Comparison of ENCODE assay signal across 8 cellular contexts in the genomic region with DNA sequence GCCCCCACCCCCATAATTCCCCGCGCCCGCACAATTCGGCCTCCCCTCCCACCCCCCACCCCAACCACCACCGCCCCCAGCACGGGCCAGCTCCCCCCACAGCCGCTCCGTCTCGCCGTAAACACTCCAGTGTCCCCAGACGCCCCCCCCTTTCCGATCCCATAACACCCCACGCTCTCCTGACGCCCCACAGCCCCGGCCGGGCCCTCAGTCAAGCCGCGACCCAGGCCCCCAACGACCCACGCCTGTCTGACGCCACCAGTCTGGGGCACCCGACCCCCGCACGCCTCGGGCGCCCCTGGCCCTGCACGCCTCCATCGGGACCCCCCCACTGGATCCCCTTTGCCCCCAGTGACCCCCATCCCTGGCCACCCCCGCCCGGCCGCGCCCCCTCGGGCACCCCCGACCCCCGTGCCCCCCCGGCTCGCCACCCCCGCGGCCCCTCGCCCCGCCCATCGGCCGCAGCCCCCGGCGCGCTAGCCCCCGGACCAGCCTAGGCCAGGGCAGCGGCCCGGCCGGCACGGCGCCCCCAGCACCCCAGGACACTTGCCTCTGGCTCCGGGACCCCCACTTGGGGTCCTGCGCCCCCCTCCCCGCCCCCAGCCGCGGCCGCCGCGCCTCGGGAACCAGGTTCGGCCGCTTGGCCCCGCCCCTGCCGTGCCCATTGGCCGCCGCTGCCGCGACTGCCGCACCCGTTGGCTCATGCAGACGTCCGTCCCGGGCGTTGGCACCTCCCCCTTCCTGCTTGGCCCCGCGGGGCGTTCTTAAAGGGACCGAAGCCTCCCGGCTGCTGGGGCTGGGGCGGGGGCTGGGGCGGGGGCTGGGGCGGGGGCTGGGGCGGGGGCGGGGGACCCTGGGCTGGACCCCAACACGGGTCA. TPM values are rescaled to one million over a fixed set of nuclear protein-coding genes. Genes with fewer than 3 reads are reported as not detected.
DNase-seq lines count a peak whose midpoint lies in the region; ATAC-seq, FAIRE-seq and TF ChIP-seq lines count a peak whose summit lies in the region.

A gene (minus strand): TSS at position 638 of the 878 bp plus-strand sequence. CDS start 1,603 bp downstream, outside the sequence.

- peak within 1 kb of the TSS; percentile 94 for H3K27ac Mint-ChIP-seq in stimulated activated naive CD8-positive, alpha-beta T cell treated with anti-CD3 and anti-CD28 coated beads, Interleukin-15, Interleukin-2, amounts not matched to agents 100 ng/mL and 50 ng/mL, for 24 hours

- no peak for TF ChIP-seq POLR2A in H54 (IDR thresholded peaks at IDR 0.05; ENCODE audit: low read depth, low read length)

- no peaks in the 10 kb centered on the region for H3K9me2 ChIP-seq in neural cell (ENCODE audit: insufficient read depth, low read length)

- H3F3A ChIP-seq in neural cell (ENCODE audit: insufficient read depth, low read length, poor library complexity, severe bottlenecking), result no peaks in the 10 kb centered on the region

- TF ChIP-seq CTCF in DND-41 (IDR thresholded peaks at IDR 0.05; ENCODE audit: borderline replicate concordance, extremely low read depth, low read length, poor library complexity, severe bottlenecking) (no peak), neural cell (IDR thresholded peaks at IDR 0.05; ENCODE audit: poor library complexity, severe bottlenecking) (no peak)

- H3K27me3 ChIP-seq in DND-41 (ENCODE audit: insufficient read depth, low read length, poor library complexity), result no peaks in the 10 kb centered on the region
- no peaks in the 10 kb centered on the region for H3K27me3 ChIP-seq in neural cell (ENCODE audit: insufficient read depth, low read depth, low read length)

- H3K9me3 ChIP-seq in DND-41 (ENCODE audit: insufficient read depth, low read length, severe bottlenecking) (no peaks in the 10 kb centered on the region), neural cell (ENCODE audit: low read length) (no peaks in the 10 kb centered on the region)

- H3K9me3 Mint-ChIP-seq in stimulated activated naive CD8-positive, alpha-beta T cell treated with anti-CD3 and anti-CD28 coated beads, Interleukin-15, Interleukin-2, amounts not matched to agents 100 ng/mL and 50 ng/mL, for 24 hours, result no peaks in the 10 kb centered on the region

- peaks cover 34% of the 10 kb centered on the region for H3K4me1 Mint-ChIP-seq in stimulated activated naive CD8-positive, alpha-beta T cell treated with anti-CD3 and anti-CD28 coated beads, Interleukin-15, Interleukin-2, amounts not matched to agents 100 ng/mL and 50 ng/mL, for 24 hours (ENCODE audit: low read depth)

- no peak for TF ChIP-seq EP300 in neural cell (conservative IDR thresholded peaks at IDR 0.05; ENCODE audit: poor library complexity, severe bottlenecking)

- H4K20me1 ChIP-seq in DND-41 (ENCODE audit: insufficient read depth, low read length), result no peaks in the 10 kb centered on the region
- no peaks in the 10 kb centered on the region for H4K20me1 ChIP-seq in neural cell (ENCODE audit: insufficient read depth)

- peak; percentile 99 for ATAC-seq in DND-41 (ENCODE audit: insufficient read depth, low read depth)

- peaks cover 19% of the 10 kb centered on the region for H3K79me2 ChIP-seq in DND-41 (ENCODE audit: insufficient read depth, low read length)
- no peaks in the 10 kb centered on the region for H3K79me2 ChIP-seq in neural cell (replicated peaks; ENCODE audit: insufficient read depth, low read length)

- DNase-seq in DND-41 (peak; percentile 95), H54 (ENCODE audit: insufficient read length, low spot score) (peak; percentile 95), M059J (ENCODE audit: low read depth) (peak; percentile 79), SIG-M5 treated with dmso at 0.1 percent for 504 hours (lab: John Stamatoyannopoulos, UW; ENCODE audit: unreplicated experiment) (peak; percentile 84), activated gamma-delta T cell (lab: John Stamatoyannopoulos, UW) (peak; percentile 88), fibroblast of the conjunctiva (ENCODE audit: low read depth) (peak; percentile 71)

- no peak for FAIRE-seq in H54 (lab: Jason Lieb, UNC)

- peak within 1 kb of the TSS; percentile 41 to 83; a peak in 3 of 4 replicates for H3K4me3 ChIP-seq in DND-41 (ENCODE audit: low read depth in 1 of 2, low read length in 2 of 2)
- H3K4me3 ChIP-seq in neural cell (ENCODE audit: low read length), result peak within 1 kb of the TSS; percentile 72

- peak within 1 kb of the TSS; percentile 99 for H2AFZ ChIP-seq in DND-41 (ENCODE audit: low read depth, low read length)
- H2AFZ ChIP-seq in neural cell (ENCODE audit: low read depth, low read length), result no peak within 1 kb of the TSS

- H3K36me3 ChIP-seq in DND-41 (ENCODE audit: insufficient read depth, low read length), result peaks cover 33% of the 10 kb centered on the region
- H3K36me3 ChIP-seq in neural cell (ENCODE audit: insufficient read depth, low read length), result no peaks in the 10 kb centered on the region

- peak within 1 kb of the TSS; percentile 88 for H3K4me3 Mint-ChIP-seq in stimulated activated naive CD8-positive, alpha-beta T cell treated with anti-CD3 and anti-CD28 coated beads, Interleukin-15, Interleukin-2, amounts not matched to agents 100 ng/mL and 50 ng/mL, for 24 hours

- peaks cover 24% of the 10 kb centered on the region for H3K4me1 ChIP-seq in DND-41 (ENCODE audit: insufficient read depth, low read length)

- H3K36me3 Mint-ChIP-seq in stimulated activated naive CD8-positive, alpha-beta T cell treated with anti-CD3 and anti-CD28 coated beads, Interleukin-15, Interleukin-2, amounts not matched to agents 100 ng/mL and 50 ng/mL, for 24 hours (ENCODE audit: low read depth), result peaks cover 8% of the 10 kb centered on the region

- H3K27ac ChIP-seq in DND-41 (ENCODE audit: low read length), result peak within 1 kb of the TSS; percentile 86
- H3K27ac ChIP-seq in neural cell (ENCODE audit: low read length), result peak within 1 kb of the TSS; percentile 55

- no peak for TF ChIP-seq RAD21 in neural cell (conservative IDR thresholded peaks at IDR 0.05)

- H3K9ac ChIP-seq in DND-41 (ENCODE audit: low read depth, low read length), result peak within 1 kb of the TSS; percentile 63
- H3K9ac ChIP-seq in neural cell (ENCODE audit: low read length), result peak within 1 kb of the TSS; percentile 79

- no peaks in the 10 kb centered on the region for H3K27me3 Mint-ChIP-seq in stimulated activated naive CD8-positive, alpha-beta T cell treated with anti-CD3 and anti-CD28 coated beads, Interleukin-15, Interleukin-2, amounts not matched to agents 100 ng/mL and 50 ng/mL, for 24 hours

- H3K4me2 ChIP-seq in DND-41 (ENCODE audit: insufficient read depth, low read length) (peak within 1 kb of the TSS; percentile 96), neural cell (ENCODE audit: low read length) (peak within 1 kb of the TSS; percentile 84)

TF ChIP-seq in neural cell, 6 proteins besides CTCF, POLR2A, EP300 and RAD21:
- TF ChIP-seq, protein P1, sequence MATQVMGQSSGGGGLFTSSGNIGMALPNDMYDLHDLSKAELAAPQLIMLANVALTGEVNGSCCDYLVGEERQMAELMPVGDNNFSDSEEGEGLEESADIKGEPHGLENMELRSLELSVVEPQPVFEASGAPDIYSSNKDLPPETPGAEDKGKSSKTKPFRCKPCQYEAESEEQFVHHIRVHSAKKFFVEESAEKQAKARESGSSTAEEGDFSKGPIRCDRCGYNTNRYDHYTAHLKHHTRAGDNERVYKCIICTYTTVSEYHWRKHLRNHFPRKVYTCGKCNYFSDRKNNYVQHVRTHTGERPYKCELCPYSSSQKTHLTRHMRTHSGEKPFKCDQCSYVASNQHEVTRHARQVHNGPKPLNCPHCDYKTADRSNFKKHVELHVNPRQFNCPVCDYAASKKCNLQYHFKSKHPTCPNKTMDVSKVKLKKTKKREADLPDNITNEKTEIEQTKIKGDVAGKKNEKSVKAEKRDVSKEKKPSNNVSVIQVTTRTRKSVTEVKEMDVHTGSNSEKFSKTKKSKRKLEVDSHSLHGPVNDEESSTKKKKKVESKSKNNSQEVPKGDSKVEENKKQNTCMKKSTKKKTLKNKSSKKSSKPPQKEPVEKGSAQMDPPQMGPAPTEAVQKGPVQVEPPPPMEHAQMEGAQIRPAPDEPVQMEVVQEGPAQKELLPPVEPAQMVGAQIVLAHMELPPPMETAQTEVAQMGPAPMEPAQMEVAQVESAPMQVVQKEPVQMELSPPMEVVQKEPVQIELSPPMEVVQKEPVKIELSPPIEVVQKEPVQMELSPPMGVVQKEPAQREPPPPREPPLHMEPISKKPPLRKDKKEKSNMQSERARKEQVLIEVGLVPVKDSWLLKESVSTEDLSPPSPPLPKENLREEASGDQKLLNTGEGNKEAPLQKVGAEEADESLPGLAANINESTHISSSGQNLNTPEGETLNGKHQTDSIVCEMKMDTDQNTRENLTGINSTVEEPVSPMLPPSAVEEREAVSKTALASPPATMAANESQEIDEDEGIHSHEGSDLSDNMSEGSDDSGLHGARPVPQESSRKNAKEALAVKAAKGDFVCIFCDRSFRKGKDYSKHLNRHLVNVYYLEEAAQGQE (IDR thresholded peaks at IDR 0.05; ENCODE audit: borderline replicate concordance), result no peak
- peak; percentile 53 for TF ChIP-seq POLR2AphosphoS5 (IDR thresholded peaks at IDR 0.05)
TF ChIP-seq in neural cell: peak in this region for 1.

RNA-seq across cellular contexts. Expression of the gene that starts here (rescaled TPM):
- 209 and 297 TPM in 2 replicates for total RNA-seq in M059J (2014; rRNA removed; shearing (Covaris generic))
- polyA plus RNA-seq in neural cell, result 183 and 205 TPM in 2 replicates
- 161 and 196 TPM in 2 replicates for polyA minus RNA-seq in neural cell

Comparison
In these comparisons a context has a peak if more than half of its experiments do, and no peak if none do; other contexts are left out.
1. Peak in every context shown above with its lines: DNase-seq, ATAC-seq, H3K4me3 ChIP-seq and H3K27ac ChIP-seq.